Comparison of ENCODE assay signal across 11 cellular contexts in genomic region chr1:149771653-149772425, GRCh38. TPM values are rescaled to one million over a fixed set of nuclear protein-coding genes. Genes with fewer than 3 reads are reported as not detected.
DNase-seq lines count a peak whose midpoint lies in the region; ATAC-seq and TF ChIP-seq lines count a peak whose summit lies in the region.
"Not testable (repeated sequence)": the region's sequence is repeated elsewhere in the genome, so short reads cannot be mapped to it uniquely, and the experiment has no call there.
"Had no signal": no experiment of that assay in that cellular context is flagged by ENCODE, and none has a peak within 500 bp of the region (broad histone marks: within the 10 kb centered on the region; RNA-seq: fewer than 3 reads in every experiment).

No MANE protein-coding gene starts in this region.

- not testable (repeated sequence) for H3K36me3 ChIP-seq in right lobe of liver

- not testable (repeated sequence) for H3K27me3 ChIP-seq in right lobe of liver

- not testable (repeated sequence) for H3K27ac ChIP-seq in right lobe of liver

- H3K9me3 ChIP-seq in right lobe of liver, result not testable (repeated sequence)

- TF ChIP-seq POLR2A in right lobe of liver (IDR thresholded peaks at IDR 0.05), result not testable (repeated sequence)

- intact Hi-C loops in right lobe of liver (cut with DNase I), result not testable (repeated sequence)

- H3K4me3 ChIP-seq in right lobe of liver, result not testable (repeated sequence)

- H3K4me1 ChIP-seq in right lobe of liver, result not testable (repeated sequence)

- ATAC-seq in GM18520 (IDR thresholded peaks at IDR 0.05; ENCODE audit: unreplicated experiment) (peak; percentile 95), GM19372 (IDR thresholded peaks at IDR 0.05; ENCODE audit: low read depth, unreplicated experiment) (peak; percentile 72), GM21717 (IDR thresholded peaks at IDR 0.05; ENCODE audit: unreplicated experiment) (peak; percentile 99), HG02885 (IDR thresholded peaks at IDR 0.05; ENCODE audit: poor library complexity, unreplicated experiment) (peak; percentile 99), HG03175 (IDR thresholded peaks at IDR 0.05; ENCODE audit: unreplicated experiment) (peak; percentile 74), right lobe of liver (peak in 3 of 4 donors; percentile 52 to 71 (median 53))
- peak; percentile 95 to 96 for ATAC-seq in activated CD4-positive, CD25-positive, alpha-beta regulatory T cell treated with anti-CD3 and anti-CD28 coated beads, Interleukin-2, amount 50 U/mL, for 24 hours

- TF ChIP-seq CTCF in right lobe of liver (IDR thresholded peaks at IDR 0.05), result not testable (repeated sequence)

- DNase-seq in right lobe of liver, result not testable (repeated sequence)

- WGBS in right lobe of liver (ENCODE audit: insufficient coverage, low coverage, low lambda C conversion rate, missing lambda C conversion rate), result no CpG with 5 or more reads among the region's 4 CpGs

RNA-seq across cellular contexts. Expression of gene FCGR1A, which starts 10.7 kb away (rescaled TPM):
- total RNA-seq in right lobe of liver, result 10 to 100 TPM in 1 of 6 experiments, 1 to 10 TPM in 5; 1.3 to 15.9 (median 3.6) TPM
- total RNA-seq: activated naive CD8-positive, alpha-beta T cell treated with anti-CD3 and anti-CD28 coated beads for 36 hours; activated T-helper 1 cell treated with anti-CD3 and anti-CD28 coated beads, Interleukin-12 subunit alpha, Interleukin-12 subunit beta, Interleukin-2, Interleukin-4 antibody, amounts not matched to agents 30 ng/mL and 10 ng/mL and 1 ng/mL, durations not matched to agents 14 hours and 24 hours and 36 hours; kidney epithelial cell; WTC11 had no signal
